In the genomic region with DNA sequence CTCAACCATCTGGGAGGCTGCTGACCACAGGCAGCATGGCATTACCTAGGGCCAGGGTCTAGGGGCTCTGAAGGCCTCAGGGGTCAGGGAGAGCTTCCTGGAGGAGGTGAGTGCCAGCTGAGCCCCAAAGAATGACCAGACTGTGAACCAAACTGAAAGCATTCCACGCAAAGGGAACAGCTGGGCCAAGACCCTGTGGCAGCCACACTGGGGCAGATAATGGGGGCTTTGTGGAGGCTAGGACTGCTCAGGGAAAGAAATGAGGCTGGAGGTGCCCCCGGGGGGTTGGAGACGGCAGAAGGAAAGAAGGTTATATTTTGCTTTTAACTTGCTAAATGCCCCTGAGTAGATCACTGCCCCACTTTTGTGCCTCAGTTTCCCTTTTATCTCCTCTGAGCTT, we compare ENCODE assay signal across 2 cellular contexts.
TF ChIP-seq lines count a peak whose summit lies in the region.

No MANE protein-coding gene starts in this region.

TF ChIP-seq in A549, 52 proteins besides CTCF, POLR2A, EP300 and RAD21:
- no peak for TF ChIP-seq CHD2 (IDR thresholded peaks at IDR 0.05; ENCODE audit: low read length, partially characterized antibody)

TF ChIP-seq in GM23338, 12 proteins besides CTCF, POLR2A, EP300 and RAD21:
- TF ChIP-seq, protein P1, sequence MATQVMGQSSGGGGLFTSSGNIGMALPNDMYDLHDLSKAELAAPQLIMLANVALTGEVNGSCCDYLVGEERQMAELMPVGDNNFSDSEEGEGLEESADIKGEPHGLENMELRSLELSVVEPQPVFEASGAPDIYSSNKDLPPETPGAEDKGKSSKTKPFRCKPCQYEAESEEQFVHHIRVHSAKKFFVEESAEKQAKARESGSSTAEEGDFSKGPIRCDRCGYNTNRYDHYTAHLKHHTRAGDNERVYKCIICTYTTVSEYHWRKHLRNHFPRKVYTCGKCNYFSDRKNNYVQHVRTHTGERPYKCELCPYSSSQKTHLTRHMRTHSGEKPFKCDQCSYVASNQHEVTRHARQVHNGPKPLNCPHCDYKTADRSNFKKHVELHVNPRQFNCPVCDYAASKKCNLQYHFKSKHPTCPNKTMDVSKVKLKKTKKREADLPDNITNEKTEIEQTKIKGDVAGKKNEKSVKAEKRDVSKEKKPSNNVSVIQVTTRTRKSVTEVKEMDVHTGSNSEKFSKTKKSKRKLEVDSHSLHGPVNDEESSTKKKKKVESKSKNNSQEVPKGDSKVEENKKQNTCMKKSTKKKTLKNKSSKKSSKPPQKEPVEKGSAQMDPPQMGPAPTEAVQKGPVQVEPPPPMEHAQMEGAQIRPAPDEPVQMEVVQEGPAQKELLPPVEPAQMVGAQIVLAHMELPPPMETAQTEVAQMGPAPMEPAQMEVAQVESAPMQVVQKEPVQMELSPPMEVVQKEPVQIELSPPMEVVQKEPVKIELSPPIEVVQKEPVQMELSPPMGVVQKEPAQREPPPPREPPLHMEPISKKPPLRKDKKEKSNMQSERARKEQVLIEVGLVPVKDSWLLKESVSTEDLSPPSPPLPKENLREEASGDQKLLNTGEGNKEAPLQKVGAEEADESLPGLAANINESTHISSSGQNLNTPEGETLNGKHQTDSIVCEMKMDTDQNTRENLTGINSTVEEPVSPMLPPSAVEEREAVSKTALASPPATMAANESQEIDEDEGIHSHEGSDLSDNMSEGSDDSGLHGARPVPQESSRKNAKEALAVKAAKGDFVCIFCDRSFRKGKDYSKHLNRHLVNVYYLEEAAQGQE (IDR thresholded peaks at IDR 0.05; ENCODE audit: unreplicated experiment) = no peak
- TF ChIP-seq CREB1 (CRISPR knock-in tag; IDR thresholded peaks at IDR 0.05; ENCODE audit: low read depth) (no peak), NANOG (IDR thresholded peaks at IDR 0.05; ENCODE audit: borderline replicate concordance) (no peak), ZNF331 (CRISPR knock-in tag; IDR thresholded peaks at IDR 0.05; ENCODE audit: low read depth) (no peak), STAT1 (IDR thresholded peaks at IDR 0.05; ENCODE audit: unreplicated experiment) (no peak), JUNB (IDR thresholded peaks at IDR 0.05; ENCODE audit: unreplicated experiment) (no peak), POLR2AphosphoS5 (IDR thresholded peaks at IDR 0.05; ENCODE audit: low read depth) (no peak), EZH2phosphoT487 (IDR thresholded peaks at IDR 0.05; ENCODE audit: unreplicated experiment) (no peak), EZH2 (IDR thresholded peaks at IDR 0.05; ENCODE audit: low read depth, unreplicated experiment) (no peak), ZNF114 (CRISPR knock-in tag; IDR thresholded peaks at IDR 0.05) (no peak)
- TF ChIP-seq, protein P2, sequence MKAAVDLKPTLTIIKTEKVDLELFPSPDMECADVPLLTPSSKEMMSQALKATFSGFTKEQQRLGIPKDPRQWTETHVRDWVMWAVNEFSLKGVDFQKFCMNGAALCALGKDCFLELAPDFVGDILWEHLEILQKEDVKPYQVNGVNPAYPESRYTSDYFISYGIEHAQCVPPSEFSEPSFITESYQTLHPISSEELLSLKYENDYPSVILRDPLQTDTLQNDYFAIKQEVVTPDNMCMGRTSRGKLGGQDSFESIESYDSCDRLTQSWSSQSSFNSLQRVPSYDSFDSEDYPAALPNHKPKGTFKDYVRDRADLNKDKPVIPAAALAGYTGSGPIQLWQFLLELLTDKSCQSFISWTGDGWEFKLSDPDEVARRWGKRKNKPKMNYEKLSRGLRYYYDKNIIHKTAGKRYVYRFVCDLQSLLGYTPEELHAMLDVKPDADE (IDR thresholded peaks at IDR 0.05) = no peak
- TF ChIP-seq, protein P3, sequence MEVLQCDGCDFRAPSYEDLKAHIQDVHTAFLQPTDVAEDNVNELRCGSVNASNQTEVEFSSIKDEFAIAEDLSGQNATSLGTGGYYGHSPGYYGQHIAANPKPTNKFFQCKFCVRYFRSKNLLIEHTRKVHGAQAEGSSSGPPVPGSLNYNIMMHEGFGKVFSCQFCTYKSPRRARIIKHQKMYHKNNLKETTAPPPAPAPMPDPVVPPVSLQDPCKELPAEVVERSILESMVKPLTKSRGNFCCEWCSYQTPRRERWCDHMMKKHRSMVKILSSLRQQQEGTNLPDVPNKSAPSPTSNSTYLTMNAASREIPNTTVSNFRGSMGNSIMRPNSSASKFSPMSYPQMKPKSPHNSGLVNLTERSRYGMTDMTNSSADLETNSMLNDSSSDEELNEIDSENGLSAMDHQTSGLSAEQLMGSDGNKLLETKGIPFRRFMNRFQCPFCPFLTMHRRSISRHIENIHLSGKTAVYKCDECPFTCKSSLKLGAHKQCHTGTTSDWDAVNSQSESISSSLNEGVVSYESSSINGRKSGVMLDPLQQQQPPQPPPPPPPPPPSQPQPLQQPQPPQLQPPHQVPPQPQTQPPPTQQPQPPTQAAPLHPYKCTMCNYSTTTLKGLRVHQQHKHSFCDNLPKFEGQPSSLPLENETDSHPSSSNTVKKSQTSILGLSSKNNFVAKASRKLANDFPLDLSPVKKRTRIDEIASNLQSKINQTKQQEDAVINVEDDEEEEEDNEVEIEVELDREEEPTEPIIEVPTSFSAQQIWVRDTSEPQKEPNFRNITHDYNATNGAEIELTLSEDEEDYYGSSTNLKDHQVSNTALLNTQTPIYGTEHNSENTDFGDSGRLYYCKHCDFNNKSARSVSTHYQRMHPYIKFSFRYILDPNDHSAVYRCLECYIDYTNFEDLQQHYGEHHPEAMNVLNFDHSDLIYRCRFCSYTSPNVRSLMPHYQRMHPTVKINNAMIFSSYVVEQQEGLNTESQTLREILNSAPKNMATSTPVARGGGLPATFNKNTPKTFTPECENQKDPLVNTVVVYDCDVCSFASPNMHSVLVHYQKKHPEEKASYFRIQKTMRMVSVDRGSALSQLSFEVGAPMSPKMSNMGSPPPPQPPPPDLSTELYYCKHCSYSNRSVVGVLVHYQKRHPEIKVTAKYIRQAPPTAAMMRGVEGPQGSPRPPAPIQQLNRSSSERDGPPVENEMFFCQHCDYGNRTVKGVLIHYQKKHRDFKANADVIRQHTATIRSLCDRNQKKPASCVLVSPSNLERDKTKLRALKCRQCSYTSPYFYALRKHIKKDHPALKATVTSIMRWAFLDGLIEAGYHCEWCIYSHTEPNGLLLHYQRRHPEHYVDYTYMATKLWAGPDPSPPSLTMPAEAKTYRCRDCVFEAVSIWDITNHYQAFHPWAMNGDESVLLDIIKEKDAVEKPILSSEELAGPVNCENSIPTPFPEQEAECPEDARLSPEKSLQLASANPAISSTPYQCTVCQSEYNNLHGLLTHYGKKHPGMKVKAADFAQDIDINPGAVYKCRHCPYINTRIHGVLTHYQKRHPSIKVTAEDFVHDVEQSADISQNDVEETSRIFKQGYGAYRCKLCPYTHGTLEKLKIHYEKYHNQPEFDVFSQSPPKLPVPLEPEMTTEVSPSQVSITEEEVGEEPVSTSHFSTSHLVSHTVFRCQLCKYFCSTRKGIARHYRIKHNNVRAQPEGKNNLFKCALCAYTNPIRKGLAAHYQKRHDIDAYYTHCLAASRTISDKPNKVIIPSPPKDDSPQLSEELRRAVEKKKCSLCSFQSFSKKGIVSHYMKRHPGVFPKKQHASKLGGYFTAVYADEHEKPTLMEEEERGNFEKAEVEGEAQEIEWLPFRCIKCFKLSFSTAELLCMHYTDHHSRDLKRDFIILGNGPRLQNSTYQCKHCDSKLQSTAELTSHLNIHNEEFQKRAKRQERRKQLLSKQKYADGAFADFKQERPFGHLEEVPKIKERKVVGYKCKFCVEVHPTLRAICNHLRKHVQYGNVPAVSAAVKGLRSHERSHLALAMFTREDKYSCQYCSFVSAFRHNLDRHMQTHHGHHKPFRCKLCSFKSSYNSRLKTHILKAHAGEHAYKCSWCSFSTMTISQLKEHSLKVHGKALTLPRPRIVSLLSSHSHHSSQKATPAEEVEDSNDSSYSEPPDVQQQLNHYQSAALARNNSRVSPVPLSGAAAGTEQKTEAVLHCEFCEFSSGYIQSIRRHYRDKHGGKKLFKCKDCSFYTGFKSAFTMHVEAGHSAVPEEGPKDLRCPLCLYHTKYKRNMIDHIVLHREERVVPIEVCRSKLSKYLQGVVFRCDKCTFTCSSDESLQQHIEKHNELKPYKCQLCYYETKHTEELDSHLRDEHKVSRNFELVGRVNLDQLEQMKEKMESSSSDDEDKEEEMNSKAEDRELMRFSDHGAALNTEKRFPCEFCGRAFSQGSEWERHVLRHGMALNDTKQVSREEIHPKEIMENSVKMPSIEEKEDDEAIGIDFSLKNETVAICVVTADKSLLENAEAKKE (CRISPR knock-in tag; IDR thresholded peaks at IDR 0.05) = no peak
TF ChIP-seq in GM23338: peak in this region for 0.
